ENCODE assay signal across 21 cellular contexts in the genomic region with DNA sequence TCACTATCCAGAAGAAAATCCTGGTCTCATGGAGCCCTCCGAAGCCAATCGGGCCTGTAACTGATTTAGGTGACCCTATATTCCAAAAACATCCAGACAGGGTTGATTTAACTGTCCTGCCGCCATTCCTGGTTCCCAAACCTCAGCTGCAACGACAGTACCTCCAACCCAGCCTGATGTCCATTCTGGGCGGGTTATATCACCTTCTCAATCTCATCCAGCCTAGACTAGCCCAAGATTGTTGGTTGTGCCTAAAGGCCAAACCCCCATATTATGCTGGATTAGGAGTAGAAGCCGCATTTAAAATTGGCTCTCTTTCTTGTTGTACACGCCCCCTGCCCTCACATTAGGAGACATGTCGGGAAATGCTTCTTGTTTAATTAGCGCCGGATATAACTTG. TPM values are rescaled to one million over a fixed set of nuclear protein-coding genes. Genes with fewer than 3 reads are reported as not detected.
DNase-seq lines count a peak whose midpoint lies in the region; ATAC-seq, FAIRE-seq and TF ChIP-seq lines count a peak whose summit lies in the region.
"Had no signal": no experiment of that assay in that cellular context is flagged by ENCODE, and none has a peak within 500 bp of the region (broad histone marks: within the 10 kb centered on the region; RNA-seq: fewer than 3 reads in every experiment).

No MANE protein-coding gene starts in this region.

- no peak for TF ChIP-seq EP300 in K562 (IDR thresholded peaks at IDR 0.05; ENCODE audit: low read length)

- DNase-seq in right atrium auricular region (ENCODE audit: low spot score): peak; percentile 5
- DNase-seq in right cardiac atrium: no peak
- DNase-seq in K562 (ENCODE audit: extremely low read depth in 1 of 4, low spot score in 3 of 4): peak in 1 of 4 experiments; percentile 56
- DNase-seq: 8988T; ACHN; BE2C; C1 segment of cervical spinal cord; Caco-2; Calu3; CD4-positive, alpha-beta memory T cell; CD4-positive, CD25-positive, alpha-beta regulatory T cell; DMS79 treated with DMSO at 0.1 percent for 48 hours; GF-D8 had no signal

- H3K9me1 ChIP-seq in K562 (ENCODE audit: control insufficient read depth, insufficient read depth, low read length): no peaks in the 10 kb centered on the region

- H3K9me3 ChIP-seq in right atrium auricular region: no peaks in the 10 kb centered on the region
- H3K9me3 ChIP-seq in right cardiac atrium (ENCODE audit: control insufficient read depth, low read length): no peaks in the 10 kb centered on the region
- no peaks in the 10 kb centered on the region for H3K9me3 ChIP-seq in K562 (replicated peaks; ENCODE audit: control insufficient read depth, insufficient read depth, low read depth, low read length)
- H3K9me3 ChIP-seq: BE2C, BLaER1, Caco-2 had no signal

- POLR2A ChIA-PET in K562 (lab: Yijun Ruan, JAX): interaction anchor here (0.6 to 1.5 kb wide), 3 partner anchors 9 to 1117 kb away, joined by 3 to 5 read pairs (median 5); no protein-coding TSS in a partner anchor

- FAIRE-seq in K562 (lab: Jason Lieb, UNC): peak; percentile 70
- FAIRE-seq: A204.1, D721Med, G401.6, GM12891, GM19239 had no signal

- no peak for TF ChIP-seq POLR2A in K562 (conservative IDR thresholded peaks at IDR 0.05)

- intact Hi-C loops in right cardiac atrium (cut with DNase I) (no loop called here), K562 (cut with micrococcal nuclease) (loop anchor here (2.0 kb wide), 1 partner anchor 47 kb away; a partner anchor contains a TSS)

- H3K4me3 ChIP-seq in right atrium auricular region: no peak overlapping the region
- no peak overlapping the region for H3K4me3 ChIP-seq in right cardiac atrium (ENCODE audit: low read length)
- H3K4me3 ChIP-seq in K562: peak overlapping the region; percentile 63
- H3K4me3 ChIP-seq: BLaER1 had no signal

- H3K4me2 ChIP-seq in K562 (ENCODE audit: insufficient read depth, low read length): peak overlapping the region; percentile 93
- H3K4me2 ChIP-seq: BLaER1 had no signal

- in situ Hi-C loops in K562 (cut with MboI): no loop called here

- no TSS peak for BruUV-seq in K562 (replicated peaks; lab: Mats Ljungman, UMichigan)

- H3K27me3 ChIP-seq in right atrium auricular region: no peaks in the 10 kb centered on the region
- no peaks in the 10 kb centered on the region for H3K27me3 ChIP-seq in right cardiac atrium (ENCODE audit: control insufficient read depth, insufficient read depth)
- H3K27me3 ChIP-seq in K562 (ENCODE audit: control insufficient read depth in 2 of 2, insufficient read depth in 2 of 2, low read length in 2 of 2): no peaks in the 10 kb centered on the region
- H3K27me3 ChIP-seq: BE2C, BLaER1 had no signal

- peak overlapping the region; percentile 56; the same call in 1 of the 2 replicates for H2AFZ ChIP-seq in K562 (ENCODE audit: low read depth, low read length)

- peaks cover 82% of the 10 kb centered on the region for H3K79me2 ChIP-seq in K562 (ENCODE audit: control insufficient read depth, insufficient read depth, low read length)

- CTCF ChIA-PET in K562 (lab: Yijun Ruan, JAX; ENCODE audit: low intra/inter-chr PET ratio): no interaction called here

- ATAC-seq in right cardiac atrium: no peak
- peak; percentile 1 for ATAC-seq in K562
- no peak for ATAC-seq in HG02938 (IDR thresholded peaks at IDR 0.05; ENCODE audit: unreplicated experiment)
- no peak for ATAC-seq in HG03565 (IDR thresholded peaks at IDR 0.05; ENCODE audit: unreplicated experiment)

- H3K4me1 ChIP-seq in right atrium auricular region (no peaks in the 10 kb centered on the region), right cardiac atrium (ENCODE audit: control insufficient read depth, insufficient read depth, low read length) (peaks cover 1% of the 10 kb centered on the region), K562 (replicated peaks in 1 of 2; ENCODE audit: control insufficient read depth in 2 of 2, insufficient read depth in 2 of 2, low read length in 2 of 2) (peaks cover 12 to 28% of the 10 kb centered on the region in 2 experiments; a peak in 4 of 5 replicates)
- H3K4me1 ChIP-seq: BE2C had no signal

- H3K36me3 ChIP-seq in right atrium auricular region (no peaks in the 10 kb centered on the region), K562 (ENCODE audit: control insufficient read depth, insufficient read depth, low read length) (peaks cover 45% of the 10 kb centered on the region)
- H3K36me3 ChIP-seq: BE2C, BLaER1 had no signal

- WGBS in right cardiac atrium: 95% methylated on average over 10 of the region's 10 CpGs
- 1% methylated on average over 10 of the region's 10 CpGs for WGBS in K562 (ENCODE audit: insufficient coverage, low coverage, missing lambda C conversion rate)

- TF ChIP-seq CTCF in right atrium auricular region (IDR thresholded peaks at IDR 0.05) (no peak), K562 (IDR thresholded peaks at IDR 0.05 in 2 of 3, conservative IDR thresholded peaks at IDR 0.05 in 1 of 3; ENCODE audit: insufficient read depth in 2 of 3, low read depth in 1 of 3, low read length in 3 of 3) (no peak)

- no peak for TF ChIP-seq RAD21 in K562 (CRISPR knock-in tag; conservative IDR thresholded peaks at IDR 0.05 in 1 of 2, IDR thresholded peaks at IDR 0.05 in 1 of 2)

- H4K20me1 ChIP-seq in K562 (replicated peaks; ENCODE audit: control insufficient read depth, insufficient read depth, low read length): no peaks in the 10 kb centered on the region
- H4K20me1 ChIP-seq: BLaER1 had no signal

- H3K27ac ChIP-seq in right atrium auricular region (no peak overlapping the region), right cardiac atrium (ENCODE audit: low read length) (no peak overlapping the region), K562 (ENCODE audit: extremely low read depth, low read depth, low read length) (peak overlapping the region; percentile 86)
- H3K27ac ChIP-seq: BLaER1 had no signal

- H3K9ac ChIP-seq in K562 (ENCODE audit: insufficient read depth in 1 of 2, low read depth in 2 of 2, low read length in 2 of 2): peak overlapping the region; percentile 81 to 87; a peak in 3 of 4 replicates
- H3K9ac ChIP-seq: BLaER1 had no signal

TF ChIP-seq in K562, 482 proteins besides CTCF, POLR2A, EP300 and RAD21 (continues in another document):
- peak; percentile 64; the same call in 1 of the 2 replicates for TF ChIP-seq NFRKB (IDR thresholded peaks at IDR 0.05; ENCODE audit: low read depth)
- TF ChIP-seq HDAC1 (IDR thresholded peaks at IDR 0.05): 0 out of 4 replicates have a peak, but pooled peaks of 1 of the 2 experiments have one; percentile 10
- no peak for TF ChIP-seq HNRNPH1 (optimal IDR thresholded peaks at IDR 0.05; ENCODE audit: low read depth, low read length)

RNA-seq across cellular contexts. Expression of a gene that starts 36.7 kb away (rescaled TPM):
- 10 to 100 TPM in 1 of 2 donors, 1 to 10 TPM in 1; 9.8 to 10.4 TPM for total RNA-seq in right atrium auricular region
- 10 to 100 TPM; 10.9 to 11.7 (median 11.4) TPM for total RNA-seq in right cardiac atrium
- 4.4 TPM for polyA plus RNA-seq in right cardiac atrium
- 32.5 and 111 TPM in 2 replicates for total RNA-seq in K562 (2011; cell fraction: chromatin; rRNA removed; ENCODE audit: low replicate concordance)
- total RNA-seq in K562 (2011; cell fraction: nucleolus; rRNA removed): 22.2 and 32.0 TPM in 2 replicates
- total RNA-seq in K562 (2011; cell fraction: nucleoplasm; rRNA removed): 39.2 and 53.8 TPM in 2 replicates
- 23.7 and 23.8 TPM in 2 replicates for total RNA-seq in K562 (2014; rRNA removed)
- total RNA-seq in K562 (2014; rRNA removed; fragmentation: Illumina TruSeq; extraction: Trizol): 26.2 and 28.2 TPM in 2 replicates
- 25.1 and 26.3 TPM in 2 replicates for total RNA-seq in K562 (2015; rRNA removed; fragmentation: Illumina TruSeq; extraction: Trizol)
- total RNA-seq in K562 (2021): 21.4 and 21.5 TPM in 2 replicates
- 25.3 and 31.9 TPM in 2 replicates for polyA plus RNA-seq in K562 (2011; rRNA removed)
- polyA plus RNA-seq in K562 (2011; cell fraction: cytosol; rRNA removed): 6.1 and 8.5 TPM in 2 replicates
- polyA plus RNA-seq in K562 (2011; cell fraction: nucleus; rRNA removed): 17.0 and 18.8 TPM in 2 replicates
- 12.9 and 13.6 TPM in 2 replicates for polyA plus RNA-seq in K562 (2012)
- 18.8 and 20.9 TPM in 2 replicates for polyA plus RNA-seq in K562 (2014; fragmentation: Illumina TruSeq; extraction: Trizol)
- 1 to 10 TPM; 6.2 to 7.2 TPM for polyA plus RNA-seq in K562 (2014; fragmentation: Nextera tagmentation; extraction: Ambion mirVana)
- 15.7 and 16.2 TPM in 2 replicates for polyA plus RNA-seq in K562 (2014; rRNA removed)
- 56.1 and 62.4 TPM in 2 replicates for polyA minus RNA-seq in K562 (2011; rRNA and poly(A)+ RNA removed)
- 23.7 and 26.0 TPM in 2 replicates for polyA minus RNA-seq in K562 (2011; cell fraction: cytosol; rRNA and poly(A)+ RNA removed)
- polyA minus RNA-seq in K562 (2011; cell fraction: nucleus; rRNA and poly(A)+ RNA removed): 26.4 and 30.4 TPM in 2 replicates

RNA-seq across cellular contexts. Expression of a gene that starts 46.3 kb away (rescaled TPM):
- total RNA-seq in right atrium auricular region (1,000 to 10,000 TPM; 1,059 to 1,395 TPM), right cardiac atrium (100 to 1,000 TPM; 818 to 939 (median 885) TPM), K562 (2014; rRNA removed) (2,157 and 4,237 TPM in 2 replicates), K562 (2014; rRNA removed; fragmentation: Illumina TruSeq; extraction: Trizol) (1,726 and 1,992 TPM in 2 replicates), K562 (2015; rRNA removed; fragmentation: Illumina TruSeq; extraction: Trizol) (1,831 and 1,892 TPM in 2 replicates), K562 (2021) (1,401 and 1,590 TPM in 2 replicates)
- polyA plus RNA-seq in right cardiac atrium (2,039 TPM), K562 (2011; rRNA removed) (1,776 and 1,804 TPM in 2 replicates), K562 (2014; fragmentation: Illumina TruSeq; extraction: Trizol) (2,147 and 2,288 TPM in 2 replicates), K562 (2014; fragmentation: Nextera tagmentation; extraction: Ambion mirVana) (1,000 to 10,000 TPM; 1,189 to 1,198 TPM), K562 (2014; rRNA removed) (4,750 and 5,417 TPM in 2 replicates)
- total RNA-seq in K562 (2011; cell fraction: chromatin; rRNA removed; ENCODE audit: low replicate concordance): 302 and 379 TPM in 2 replicates
- 502 and 519 TPM in 2 replicates for total RNA-seq in K562 (2011; cell fraction: nucleolus; rRNA removed)
- 556 and 741 TPM in 2 replicates for total RNA-seq in K562 (2011; cell fraction: nucleoplasm; rRNA removed)
- polyA plus RNA-seq in K562 (2011; cell fraction: cytosol; rRNA removed): 424 and 746 TPM in 2 replicates
- 459 and 780 TPM in 2 replicates for polyA plus RNA-seq in K562 (2011; cell fraction: nucleus; rRNA removed)
- 1,572 and 2,137 TPM in 2 replicates for polyA plus RNA-seq in K562 (2012)
- polyA minus RNA-seq in K562 (2011; rRNA and poly(A)+ RNA removed): 621 and 719 TPM in 2 replicates
- polyA minus RNA-seq in K562 (2011; cell fraction: cytosol; rRNA and poly(A)+ RNA removed): 317 and 358 TPM in 2 replicates
- 175 and 332 TPM in 2 replicates for polyA minus RNA-seq in K562 (2011; cell fraction: nucleus; rRNA and poly(A)+ RNA removed)
